In the genomic region with DNA sequence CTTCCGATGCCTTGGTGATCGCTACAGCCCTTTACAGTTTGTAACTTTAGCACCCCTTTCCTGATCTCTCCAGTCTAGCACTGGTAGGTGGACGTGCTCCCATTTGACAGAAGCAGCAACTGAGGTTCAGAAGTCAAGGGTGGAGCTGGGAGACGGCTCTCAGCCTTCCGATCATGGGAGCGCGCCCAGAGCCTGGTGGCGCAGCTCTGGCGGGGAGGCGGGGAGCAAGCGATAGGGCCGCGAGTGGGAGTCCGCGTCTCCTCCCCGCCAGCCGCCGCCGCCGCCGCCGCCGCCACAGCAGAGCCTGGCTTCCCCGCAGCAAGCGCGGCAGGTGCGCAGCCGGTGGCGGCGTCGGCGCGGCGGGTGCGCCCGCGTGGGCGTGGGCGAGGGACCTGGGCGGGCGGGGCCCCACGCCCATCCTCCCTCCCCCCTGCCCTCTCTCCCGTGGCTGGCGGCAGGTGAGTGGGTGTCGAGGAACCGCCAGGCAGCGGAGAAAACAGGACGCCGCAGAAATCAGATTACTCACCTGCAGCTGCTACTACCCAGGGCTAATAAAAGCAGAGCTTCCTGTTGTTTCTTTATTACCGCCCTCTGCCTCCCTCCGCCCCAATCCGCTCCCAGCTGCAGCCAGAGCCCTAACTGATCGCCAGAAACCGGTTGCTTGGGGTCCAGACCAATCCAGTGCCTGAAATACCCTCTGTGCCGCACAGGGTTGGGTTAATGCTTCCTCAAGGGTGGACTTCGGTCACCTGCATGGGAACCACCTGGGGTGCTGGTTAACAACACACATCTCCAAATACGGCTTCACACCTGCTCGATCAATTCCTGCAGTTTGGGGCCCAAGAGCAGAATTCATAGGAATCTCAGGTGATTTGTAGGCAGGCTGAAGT, we compare ENCODE assay signal across 2 cellular contexts.
TF ChIP-seq lines count a peak whose summit lies in the region.

No MANE protein-coding gene starts in this region.

TF ChIP-seq in Ishikawa, 13 proteins besides CTCF, POLR2A, EP300 and RAD21:
- TF ChIP-seq REST (IDR thresholded peaks at IDR 0.05; ENCODE audit: low read depth), result no peak
- no peak for TF ChIP-seq CREB1 (IDR thresholded peaks at IDR 0.05; ENCODE audit: low read depth)
- no peak for TF ChIP-seq ZBTB7A (IDR thresholded peaks at IDR 0.05; ENCODE audit: low read depth)
- TF ChIP-seq YY1 (IDR thresholded peaks at IDR 0.05; ENCODE audit: low read depth), result no peak; the same call in 1 of the 2 replicates
- peak; percentile 82 for TF ChIP-seq EGR1 (IDR thresholded peaks at IDR 0.05)
- TF ChIP-seq TCF12 (IDR thresholded peaks at IDR 0.05; ENCODE audit: low read depth), result peak; percentile 26; the same call in 1 of the 2 replicates
- TF ChIP-seq MAX (IDR thresholded peaks at IDR 0.05), result 0 out of 2 replicates have a peak, but pooled peaks have one; percentile 31
- no peak for TF ChIP-seq FOXM1 (IDR thresholded peaks at IDR 0.05; ENCODE audit: borderline replicate concordance, low read depth)
- no peak for TF ChIP-seq CEBPB (IDR thresholded peaks at IDR 0.05)
- no peak for TF ChIP-seq TAF1 (IDR thresholded peaks at IDR 0.05; ENCODE audit: low read depth)

TF ChIP-seq in GM12878, 131 proteins besides CTCF, POLR2A, EP300 and RAD21 (continued from another document):
- TF ChIP-seq MYB (IDR thresholded peaks at IDR 0.05; ENCODE audit: borderline replicate concordance, low read depth, low read length) (peak; percentile 51; the same call in 1 of the 2 replicates), CREM (IDR thresholded peaks at IDR 0.05; ENCODE audit: low read depth) (0 out of 2 replicates have a peak, but pooled peaks have one; percentile 40), SMAD1 (IDR thresholded peaks at IDR 0.05; ENCODE audit: low read depth, partially characterized antibody) (no peak), ZSCAN29 (IDR thresholded peaks at IDR 0.05) (0 out of 2 replicates have a peak, but pooled peaks have one; percentile 25), MTA2 (IDR thresholded peaks at IDR 0.05; ENCODE audit: low read depth) (peak; percentile 31; the same call in 1 of the 2 replicates), SPI1 (IDR thresholded peaks at IDR 0.05; ENCODE audit: borderline replicate concordance, insufficient read depth, low read depth, low read length) (no peak), BACH1 (IDR thresholded peaks at IDR 0.05; ENCODE audit: borderline replicate concordance) (peak; percentile 95), CBX3 (IDR thresholded peaks at IDR 0.05; ENCODE audit: borderline replicate concordance, low read depth) (no peak), LARP7 (IDR thresholded peaks at IDR 0.05) (peak; percentile 63), IKZF1 (conservative IDR thresholded peaks at IDR 0.05) (peak; percentile 90), GATAD2B (conservative IDR thresholded peaks at IDR 0.05; ENCODE audit: low read depth) (peak; percentile 97), ZBTB40 (IDR thresholded peaks at IDR 0.05; ENCODE audit: borderline replicate concordance) (0 out of 2 replicates have a peak, but pooled peaks have one; percentile 55), TCF3 (IDR thresholded peaks at IDR 0.05; ENCODE audit: borderline replicate concordance, insufficient read depth, low read depth, low read length) (peak; percentile 89), BCL3 (IDR thresholded peaks at IDR 0.05; ENCODE audit: borderline replicate concordance, insufficient read depth, low read depth, low read length, poor library complexity, severe bottlenecking) (peak; percentile 70), NBN (IDR thresholded peaks at IDR 0.05) (0 out of 2 replicates have a peak, but pooled peaks have one; percentile 12), DPF2 (IDR thresholded peaks at IDR 0.05) (peak; percentile 84), IKZF2 (IDR thresholded peaks at IDR 0.05) (peak; percentile 64; a peak in 3 of 4 replicates), JUNB (IDR thresholded peaks at IDR 0.05) (peak; percentile 19; the same call in 1 of the 2 replicates), SMARCA5 (IDR thresholded peaks at IDR 0.05) (peak; percentile 83), TAF1 (IDR thresholded peaks at IDR 0.05; ENCODE audit: borderline replicate concordance, low read depth, low read length) (peak; percentile 3; the same call in 1 of the 2 replicates), SP1 (IDR thresholded peaks at IDR 0.05; ENCODE audit: low read depth, low read length) (peak; percentile 30), RUNX3 (IDR thresholded peaks at IDR 0.05; ENCODE audit: low read length) (peak; percentile 65), POLR2AphosphoS5 (IDR thresholded peaks at IDR 0.05; ENCODE audit: low read length) (peak; percentile 39; the same call in 1 of the 2 replicates), ZNF24 (IDR thresholded peaks at IDR 0.05) (0 out of 2 replicates have a peak, but pooled peaks have one; percentile 41), MEF2A (IDR thresholded peaks at IDR 0.05; ENCODE audit: insufficient read depth, low read depth, low read length) (peak; percentile 69; the same call in 1 of the 2 replicates), NR2F1 (conservative IDR thresholded peaks at IDR 0.05) (peak; percentile 72), HDAC2 (IDR thresholded peaks at IDR 0.05) (0 out of 2 replicates have a peak, but pooled peaks have one; percentile 31), HDAC6 (IDR thresholded peaks at IDR 0.05; ENCODE audit: unreplicated experiment) (no peak), ZNF687 (IDR thresholded peaks at IDR 0.05) (peak; percentile 62; the same call in 1 of the 2 replicates), CHD2 (IDR thresholded peaks at IDR 0.05; ENCODE audit: borderline replicate concordance, low read depth, low read length) (peak; percentile 52; the same call in 1 of the 2 replicates), EGR1 (IDR thresholded peaks at IDR 0.05; ENCODE audit: borderline replicate concordance in 1 of 2, low read depth in 2 of 2, low read length in 2 of 2) (peak in 1 of 2 experiments; percentile 96; a peak in 2 of 3 replicates), RB1 (IDR thresholded peaks at IDR 0.05; ENCODE audit: borderline replicate concordance) (peak; percentile 11; the same call in 1 of the 2 replicates), NR2C1 (IDR thresholded peaks at IDR 0.05) (peak; percentile 36; the same call in 1 of the 2 replicates), MLLT1 (IDR thresholded peaks at IDR 0.05) (peak; percentile 23; the same call in 1 of the 2 replicates), FOXK2 (IDR thresholded peaks at IDR 0.05) (no peak), MEF2B (IDR thresholded peaks at IDR 0.05; ENCODE audit: partially characterized antibody, poor library complexity, severe bottlenecking) (peak; percentile 53), ZNF217 (IDR thresholded peaks at IDR 0.05) (peak; percentile 77), ATF7 (IDR thresholded peaks at IDR 0.05; ENCODE audit: low read depth) (0 out of 2 replicates have a peak, but pooled peaks have one; percentile 38), BCL11A (IDR thresholded peaks at IDR 0.05; ENCODE audit: low read depth, low read length) (peak; percentile 54; the same call in 1 of the 2 replicates), BHLHE40 (IDR thresholded peaks at IDR 0.05; ENCODE audit: borderline replicate concordance in 1 of 2, low read depth in 2 of 2, low read length in 1 of 2) (peak; percentile 64 to 91; a peak in 3 of 4 replicates), PAX5 (IDR thresholded peaks at IDR 0.05; ENCODE audit: borderline replicate concordance, low read depth, low read length) (peak; percentile 57; the same call in 1 of the 2 replicates), RAD51 (IDR thresholded peaks at IDR 0.05) (no peak)
